Comparison of ENCODE assay signal across 14 cellular contexts in genomic region chr10:391849-392704, GRCh38.
"Had no signal": no experiment of that assay in that cellular context is flagged by ENCODE, and none has a peak within 500 bp of the region (broad histone marks: within the 10 kb centered on the region; RNA-seq: fewer than 3 reads in every experiment).

No MANE protein-coding gene starts in this region.

- H3K4me2 ChIP-seq: smooth muscle cell had no signal

- ATAC-seq: activated CD4-positive, alpha-beta T cell treated with anti-CD3 and anti-CD28 coated beads for 36 hours; activated CD8-positive, alpha-beta T cell treated with anti-CD3 and anti-CD28 coated beads for 36 hours; activated naive CD8-positive, alpha-beta T cell treated with anti-CD3 and anti-CD28 coated beads, Interleukin-2, amount 50 U/mL, for 24 hours; lower lobe of right lung; right cardiac atrium had no signal

- H3K4me3 Mint-ChIP-seq: activated CD4-positive, alpha-beta T cell treated with anti-CD3 and anti-CD28 coated beads for 36 hours; activated CD8-positive, alpha-beta T cell treated with anti-CD3 and anti-CD28 coated beads for 36 hours; activated naive CD8-positive, alpha-beta T cell treated with anti-CD3 and anti-CD28 coated beads, Interleukin-2, amount 50 U/mL, for 24 hours; activated T-helper 1 cell treated with anti-CD3 and anti-CD28 coated beads, Interleukin-12 subunit alpha, Interleukin-12 subunit beta, Interleukin-2, Interleukin-4 antibody, amounts not matched to agents 30 ng/mL and 10 ng/mL and 1 ng/mL, durations not matched to agents 14 hours and 24 hours and 36 hours had no signal

- H3K27ac ChIP-seq: cardiac muscle cell, lower lobe of right lung, transverse colon had no signal

- H3K9me3 ChIP-seq: lower lobe of right lung, transverse colon had no signal

- H3K27me3 ChIP-seq: cardiac muscle cell, transverse colon had no signal

- H3K27ac Mint-ChIP-seq: activated CD4-positive, alpha-beta T cell treated with anti-CD3 and anti-CD28 coated beads for 36 hours; activated CD8-positive, alpha-beta T cell treated with anti-CD3 and anti-CD28 coated beads for 36 hours; activated naive CD8-positive, alpha-beta T cell treated with anti-CD3 and anti-CD28 coated beads, Interleukin-2, amount 50 U/mL, for 24 hours; activated T-helper 1 cell treated with anti-CD3 and anti-CD28 coated beads, Interleukin-12 subunit alpha, Interleukin-12 subunit beta, Interleukin-2, Interleukin-4 antibody, amounts not matched to agents 30 ng/mL and 10 ng/mL and 1 ng/mL, durations not matched to agents 14 hours and 24 hours and 36 hours had no signal

- DNase-seq: activated CD4-positive, alpha-beta T cell treated with anti-CD3 and anti-CD28 coated beads for 36 hours; activated CD8-positive, alpha-beta memory T cell treated with anti-CD3 and anti-CD28 coated beads, Interleukin-2, amount 50 U/mL, for 4 hours; activated CD8-positive, alpha-beta T cell treated with anti-CD3 and anti-CD28 coated beads for 36 hours; activated naive CD4-positive, alpha-beta T cell; activated naive CD8-positive, alpha-beta T cell treated with anti-CD3 and anti-CD28 coated beads, Interleukin-2, amount 50 U/mL, for 24 hours; hypothalamus; lower lobe of right lung; midbrain; right cardiac atrium; T1000; transverse colon had no signal

- H3K27me3 Mint-ChIP-seq: activated CD4-positive, alpha-beta T cell treated with anti-CD3 and anti-CD28 coated beads for 36 hours; activated CD8-positive, alpha-beta T cell treated with anti-CD3 and anti-CD28 coated beads for 36 hours; activated naive CD8-positive, alpha-beta T cell treated with anti-CD3 and anti-CD28 coated beads, Interleukin-2, amount 50 U/mL, for 24 hours had no signal

- H3K4me1 Mint-ChIP-seq: activated CD4-positive, alpha-beta T cell treated with anti-CD3 and anti-CD28 coated beads for 36 hours had no signal

- H3K9me3 Mint-ChIP-seq: activated CD8-positive, alpha-beta T cell treated with anti-CD3 and anti-CD28 coated beads for 36 hours; activated naive CD8-positive, alpha-beta T cell treated with anti-CD3 and anti-CD28 coated beads, Interleukin-2, amount 50 U/mL, for 24 hours; activated T-helper 1 cell treated with anti-CD3 and anti-CD28 coated beads, Interleukin-12 subunit alpha, Interleukin-12 subunit beta, Interleukin-2, Interleukin-4 antibody, amounts not matched to agents 30 ng/mL and 10 ng/mL and 1 ng/mL, durations not matched to agents 14 hours and 24 hours and 36 hours had no signal

- H3K4me3 ChIP-seq: cardiac muscle cell, lower lobe of right lung, smooth muscle cell, transverse colon had no signal
